1 cellular context compared by ENCODE assay signal in the genomic region with DNA sequence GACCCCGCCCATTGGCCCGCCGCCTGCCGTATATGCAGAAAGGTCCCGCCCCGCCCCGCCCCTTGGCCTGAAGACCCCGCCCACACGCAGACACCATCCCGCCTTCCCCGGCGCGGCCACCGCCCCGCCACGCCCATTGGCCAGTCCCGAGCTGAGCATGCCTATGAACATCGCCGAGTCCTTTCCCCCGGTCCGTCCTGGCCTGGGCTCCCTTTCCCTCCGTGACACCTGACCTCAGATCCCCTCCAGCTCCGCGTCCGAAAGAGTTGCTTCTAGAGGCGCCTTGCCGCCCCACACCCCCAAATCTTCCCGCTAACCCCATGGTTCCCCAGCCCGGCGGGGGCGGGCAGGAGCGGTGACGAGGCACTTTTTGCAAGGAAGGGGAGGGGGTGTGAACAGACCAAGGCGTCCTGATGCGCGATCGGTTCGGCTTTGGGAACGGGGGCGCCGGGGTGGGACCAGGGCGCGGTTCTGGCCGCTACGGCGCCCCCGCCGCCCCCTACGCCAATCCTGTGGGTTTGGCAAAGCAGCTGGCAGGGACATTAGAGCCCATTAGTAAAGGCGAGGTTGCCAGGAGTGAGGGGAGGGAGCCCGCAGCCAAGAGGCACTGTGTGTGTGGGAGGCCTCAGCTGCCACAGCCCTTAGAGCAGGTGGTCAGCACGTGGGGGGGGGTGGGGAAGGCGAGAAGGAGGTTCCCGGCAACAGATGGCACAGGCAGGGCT.
TF ChIP-seq lines count a peak whose summit lies in the region.

No MANE protein-coding gene starts in this region.

TF ChIP-seq in HEK293, 187 proteins besides CTCF, POLR2A, EP300 and RAD21 (continued from another document and continues in another):
- TF ChIP-seq ZXDB (tag by site-specific recombination; IDR thresholded peaks at IDR 0.05), result peak; percentile 82
- TF ChIP-seq, protein P1, sequence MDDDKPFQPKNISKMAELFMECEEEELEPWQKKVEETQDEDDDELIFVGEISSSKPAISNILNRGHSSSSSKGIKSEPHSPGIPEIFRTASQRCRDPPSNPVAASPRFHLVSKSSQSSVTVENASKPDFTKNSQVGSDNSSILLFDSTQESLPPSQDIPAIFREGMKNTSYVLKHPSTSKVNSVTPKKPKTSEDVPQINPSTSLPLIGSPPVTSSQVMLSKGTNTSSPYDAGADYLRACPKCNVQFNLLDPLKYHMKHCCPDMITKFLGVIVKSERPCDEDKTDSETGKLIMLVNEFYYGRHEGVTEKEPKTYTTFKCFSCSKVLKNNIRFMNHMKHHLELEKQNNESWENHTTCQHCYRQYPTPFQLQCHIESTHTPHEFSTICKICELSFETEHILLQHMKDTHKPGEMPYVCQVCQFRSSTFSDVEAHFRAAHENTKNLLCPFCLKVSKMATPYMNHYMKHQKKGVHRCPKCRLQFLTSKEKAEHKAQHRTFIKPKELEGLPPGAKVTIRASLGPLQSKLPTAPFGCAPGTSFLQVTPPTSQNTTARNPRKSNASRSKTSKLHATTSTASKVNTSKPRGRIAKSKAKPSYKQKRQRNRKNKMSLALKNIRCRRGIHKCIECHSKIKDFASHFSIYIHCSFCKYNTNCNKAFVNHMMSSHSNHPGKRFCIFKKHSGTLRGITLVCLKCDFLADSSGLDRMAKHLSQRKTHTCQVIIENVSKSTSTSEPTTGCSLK (tag by site-specific recombination; IDR thresholded peaks at IDR 0.05), result no peak
- TF ChIP-seq ZNF214 (tag by site-specific recombination; IDR thresholded peaks at IDR 0.05; ENCODE audit: borderline replicate concordance), result no peak
- no peak for TF ChIP-seq ZSCAN30 (tag by site-specific recombination; IDR thresholded peaks at IDR 0.05)
- peak; percentile 94 for TF ChIP-seq GLIS2 (tag by site-specific recombination; IDR thresholded peaks at IDR 0.05)
- TF ChIP-seq TRIM28 (IDR thresholded peaks at IDR 0.05; ENCODE audit: borderline replicate concordance, low read length), result no peak
- no peak for TF ChIP-seq GLI2 (tag by site-specific recombination; IDR thresholded peaks at IDR 0.05; ENCODE audit: borderline replicate concordance, low read depth)
- TF ChIP-seq ZNF624 (tag by site-specific recombination; IDR thresholded peaks at IDR 0.05), result no peak
- TF ChIP-seq KLF1 (tag by site-specific recombination; IDR thresholded peaks at IDR 0.05), result peak; percentile 99
- TF ChIP-seq, protein P2, sequence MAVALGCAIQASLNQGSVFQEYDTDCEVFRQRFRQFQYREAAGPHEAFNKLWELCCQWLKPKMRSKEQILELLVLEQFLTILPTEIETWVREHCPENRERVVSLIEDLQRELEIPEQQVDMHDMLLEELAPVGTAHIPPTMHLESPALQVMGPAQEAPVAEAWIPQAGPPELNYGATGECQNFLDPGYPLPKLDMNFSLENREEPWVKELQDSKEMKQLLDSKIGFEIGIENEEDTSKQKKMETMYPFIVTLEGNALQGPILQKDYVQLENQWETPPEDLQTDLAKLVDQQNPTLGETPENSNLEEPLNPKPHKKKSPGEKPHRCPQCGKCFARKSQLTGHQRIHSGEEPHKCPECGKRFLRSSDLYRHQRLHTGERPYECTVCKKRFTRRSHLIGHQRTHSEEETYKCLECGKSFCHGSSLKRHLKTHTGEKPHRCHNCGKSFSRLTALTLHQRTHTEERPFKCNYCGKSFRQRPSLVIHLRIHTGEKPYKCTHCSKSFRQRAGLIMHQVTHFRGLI (tag by site-specific recombination; IDR thresholded peaks at IDR 0.05), result 0 out of 2 replicates have a peak, but pooled peaks have one; percentile 50
- no peak for TF ChIP-seq ZNF155 (tag by site-specific recombination; IDR thresholded peaks at IDR 0.05)
- no peak for TF ChIP-seq OVOL3 (tag by site-specific recombination; IDR thresholded peaks at IDR 0.05)
- TF ChIP-seq, protein P3, sequence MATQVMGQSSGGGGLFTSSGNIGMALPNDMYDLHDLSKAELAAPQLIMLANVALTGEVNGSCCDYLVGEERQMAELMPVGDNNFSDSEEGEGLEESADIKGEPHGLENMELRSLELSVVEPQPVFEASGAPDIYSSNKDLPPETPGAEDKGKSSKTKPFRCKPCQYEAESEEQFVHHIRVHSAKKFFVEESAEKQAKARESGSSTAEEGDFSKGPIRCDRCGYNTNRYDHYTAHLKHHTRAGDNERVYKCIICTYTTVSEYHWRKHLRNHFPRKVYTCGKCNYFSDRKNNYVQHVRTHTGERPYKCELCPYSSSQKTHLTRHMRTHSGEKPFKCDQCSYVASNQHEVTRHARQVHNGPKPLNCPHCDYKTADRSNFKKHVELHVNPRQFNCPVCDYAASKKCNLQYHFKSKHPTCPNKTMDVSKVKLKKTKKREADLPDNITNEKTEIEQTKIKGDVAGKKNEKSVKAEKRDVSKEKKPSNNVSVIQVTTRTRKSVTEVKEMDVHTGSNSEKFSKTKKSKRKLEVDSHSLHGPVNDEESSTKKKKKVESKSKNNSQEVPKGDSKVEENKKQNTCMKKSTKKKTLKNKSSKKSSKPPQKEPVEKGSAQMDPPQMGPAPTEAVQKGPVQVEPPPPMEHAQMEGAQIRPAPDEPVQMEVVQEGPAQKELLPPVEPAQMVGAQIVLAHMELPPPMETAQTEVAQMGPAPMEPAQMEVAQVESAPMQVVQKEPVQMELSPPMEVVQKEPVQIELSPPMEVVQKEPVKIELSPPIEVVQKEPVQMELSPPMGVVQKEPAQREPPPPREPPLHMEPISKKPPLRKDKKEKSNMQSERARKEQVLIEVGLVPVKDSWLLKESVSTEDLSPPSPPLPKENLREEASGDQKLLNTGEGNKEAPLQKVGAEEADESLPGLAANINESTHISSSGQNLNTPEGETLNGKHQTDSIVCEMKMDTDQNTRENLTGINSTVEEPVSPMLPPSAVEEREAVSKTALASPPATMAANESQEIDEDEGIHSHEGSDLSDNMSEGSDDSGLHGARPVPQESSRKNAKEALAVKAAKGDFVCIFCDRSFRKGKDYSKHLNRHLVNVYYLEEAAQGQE (tag by site-specific recombination; IDR thresholded peaks at IDR 0.05), result no peak
- TF ChIP-seq KLF10 (tag by site-specific recombination; IDR thresholded peaks at IDR 0.05), result peak; percentile 93
- TF ChIP-seq ZBTB8A (tag by site-specific recombination; IDR thresholded peaks at IDR 0.05), result peak; percentile 95
- peak; percentile 95 for TF ChIP-seq SP2 (tag by site-specific recombination; IDR thresholded peaks at IDR 0.05)
- no peak for TF ChIP-seq ZNF423 (tag by site-specific recombination; IDR thresholded peaks at IDR 0.05)
- TF ChIP-seq ZNF76 (tag by site-specific recombination; IDR thresholded peaks at IDR 0.05; ENCODE audit: borderline replicate concordance, low read depth), result peak; percentile 68; the same call in 1 of the 2 replicates
- TF ChIP-seq ZNF626 (tag by site-specific recombination; IDR thresholded peaks at IDR 0.05), result no peak
- TF ChIP-seq ZNF629 (tag by site-specific recombination; IDR thresholded peaks at IDR 0.05), result peak; percentile 79
- TF ChIP-seq ZNF707 (tag by site-specific recombination; IDR thresholded peaks at IDR 0.05), result no peak
- no peak for TF ChIP-seq ZNF114 (tag by site-specific recombination; IDR thresholded peaks at IDR 0.05)
- no peak for TF ChIP-seq ZNF132 (tag by site-specific recombination; IDR thresholded peaks at IDR 0.05; ENCODE audit: borderline replicate concordance)
- peak; percentile 98 for TF ChIP-seq SP3 (tag by site-specific recombination; IDR thresholded peaks at IDR 0.05)
- TF ChIP-seq YY2 (tag by site-specific recombination; IDR thresholded peaks at IDR 0.05), result 0 out of 2 replicates have a peak, but pooled peaks have one; percentile 23
- TF ChIP-seq YY1 (tag by site-specific recombination; IDR thresholded peaks at IDR 0.05), result no peak
- TF ChIP-seq ZNF791 (tag by site-specific recombination; IDR thresholded peaks at IDR 0.05), result no peak
- TF ChIP-seq, protein P4, sequence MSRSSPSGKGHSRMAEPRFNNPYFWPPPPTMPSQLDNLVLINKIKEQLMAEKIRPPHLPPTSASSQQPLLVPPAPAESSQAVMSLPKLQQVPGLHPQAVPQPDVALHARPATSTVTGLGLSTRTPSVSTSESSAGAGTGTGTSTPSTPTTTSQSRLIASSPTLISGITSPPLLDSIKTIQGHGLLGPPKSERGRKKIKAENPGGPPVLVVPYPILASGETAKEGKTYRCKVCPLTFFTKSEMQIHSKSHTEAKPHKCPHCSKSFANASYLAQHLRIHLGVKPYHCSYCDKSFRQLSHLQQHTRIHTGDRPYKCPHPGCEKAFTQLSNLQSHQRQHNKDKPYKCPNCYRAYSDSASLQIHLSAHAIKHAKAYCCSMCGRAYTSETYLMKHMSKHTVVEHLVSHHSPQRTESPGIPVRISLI (tag by site-specific recombination; IDR thresholded peaks at IDR 0.05), result peak; percentile 86; the same call in 1 of the 2 replicates
- peak; percentile 94 for TF ChIP-seq ZNF2 (tag by site-specific recombination; IDR thresholded peaks at IDR 0.05)
- TF ChIP-seq ZNF747 (tag by site-specific recombination; IDR thresholded peaks at IDR 0.05), result no peak
- TF ChIP-seq ZBTB1 (tag by site-specific recombination; IDR thresholded peaks at IDR 0.05), result no peak
- peak; percentile 44; the same call in 1 of the 2 replicates for TF ChIP-seq ZNF777 (tag by site-specific recombination; IDR thresholded peaks at IDR 0.05; ENCODE audit: borderline replicate concordance)
- TF ChIP-seq, protein P5, sequence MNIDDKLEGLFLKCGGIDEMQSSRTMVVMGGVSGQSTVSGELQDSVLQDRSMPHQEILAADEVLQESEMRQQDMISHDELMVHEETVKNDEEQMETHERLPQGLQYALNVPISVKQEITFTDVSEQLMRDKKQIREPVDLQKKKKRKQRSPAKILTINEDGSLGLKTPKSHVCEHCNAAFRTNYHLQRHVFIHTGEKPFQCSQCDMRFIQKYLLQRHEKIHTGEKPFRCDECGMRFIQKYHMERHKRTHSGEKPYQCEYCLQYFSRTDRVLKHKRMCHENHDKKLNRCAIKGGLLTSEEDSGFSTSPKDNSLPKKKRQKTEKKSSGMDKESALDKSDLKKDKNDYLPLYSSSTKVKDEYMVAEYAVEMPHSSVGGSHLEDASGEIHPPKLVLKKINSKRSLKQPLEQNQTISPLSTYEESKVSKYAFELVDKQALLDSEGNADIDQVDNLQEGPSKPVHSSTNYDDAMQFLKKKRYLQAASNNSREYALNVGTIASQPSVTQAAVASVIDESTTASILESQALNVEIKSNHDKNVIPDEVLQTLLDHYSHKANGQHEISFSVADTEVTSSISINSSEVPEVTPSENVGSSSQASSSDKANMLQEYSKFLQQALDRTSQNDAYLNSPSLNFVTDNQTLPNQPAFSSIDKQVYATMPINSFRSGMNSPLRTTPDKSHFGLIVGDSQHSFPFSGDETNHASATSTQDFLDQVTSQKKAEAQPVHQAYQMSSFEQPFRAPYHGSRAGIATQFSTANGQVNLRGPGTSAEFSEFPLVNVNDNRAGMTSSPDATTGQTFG (tag by site-specific recombination; IDR thresholded peaks at IDR 0.05; ENCODE audit: borderline replicate concordance), result no peak; the same call in 1 of the 2 replicates
- TF ChIP-seq ZSCAN16 (tag by site-specific recombination; IDR thresholded peaks at IDR 0.05), result peak; percentile 10; the same call in 1 of the 2 replicates
- peak; percentile 30; the same call in 1 of the 2 replicates for TF ChIP-seq ZNF792 (tag by site-specific recombination; IDR thresholded peaks at IDR 0.05)
- TF ChIP-seq ZNF596 (tag by site-specific recombination; IDR thresholded peaks at IDR 0.05), result no peak
- TF ChIP-seq BCL11A (tag by site-specific recombination; IDR thresholded peaks at IDR 0.05; ENCODE audit: low read depth), result peak; percentile 12; the same call in 1 of the 2 replicates
- TF ChIP-seq ZNF555 (tag by site-specific recombination; conservative IDR thresholded peaks at IDR 0.05), result no peak
- TF ChIP-seq ZNF600 (tag by site-specific recombination; IDR thresholded peaks at IDR 0.05), result peak; percentile 97
- TF ChIP-seq KLF8 (tag by site-specific recombination; IDR thresholded peaks at IDR 0.05), result peak; percentile 100
- TF ChIP-seq EGR2 (tag by site-specific recombination; IDR thresholded peaks at IDR 0.05; ENCODE audit: low read depth), result peak; percentile 99
- TF ChIP-seq GLIS1 (tag by site-specific recombination; IDR thresholded peaks at IDR 0.05), result peak; percentile 85
- TF ChIP-seq ZNF324 (tag by site-specific recombination; IDR thresholded peaks at IDR 0.05), result peak; percentile 69; the same call in 1 of the 2 replicates
- peak; percentile 61; the same call in 1 of the 2 replicates for TF ChIP-seq ZNF391 (tag by site-specific recombination; IDR thresholded peaks at IDR 0.05; ENCODE audit: borderline replicate concordance, low read depth)
- no peak for TF ChIP-seq ZNF19 (tag by site-specific recombination; IDR thresholded peaks at IDR 0.05; ENCODE audit: low read depth)
- TF ChIP-seq ZNF548 (tag by site-specific recombination; IDR thresholded peaks at IDR 0.05), result no peak
- no peak for TF ChIP-seq ZNF658 (tag by site-specific recombination; IDR thresholded peaks at IDR 0.05)
- TF ChIP-seq ZNF121 (tag by site-specific recombination; IDR thresholded peaks at IDR 0.05), result no peak
- no peak for TF ChIP-seq ZNF623 (tag by site-specific recombination; IDR thresholded peaks at IDR 0.05)
- TF ChIP-seq, protein P6, sequence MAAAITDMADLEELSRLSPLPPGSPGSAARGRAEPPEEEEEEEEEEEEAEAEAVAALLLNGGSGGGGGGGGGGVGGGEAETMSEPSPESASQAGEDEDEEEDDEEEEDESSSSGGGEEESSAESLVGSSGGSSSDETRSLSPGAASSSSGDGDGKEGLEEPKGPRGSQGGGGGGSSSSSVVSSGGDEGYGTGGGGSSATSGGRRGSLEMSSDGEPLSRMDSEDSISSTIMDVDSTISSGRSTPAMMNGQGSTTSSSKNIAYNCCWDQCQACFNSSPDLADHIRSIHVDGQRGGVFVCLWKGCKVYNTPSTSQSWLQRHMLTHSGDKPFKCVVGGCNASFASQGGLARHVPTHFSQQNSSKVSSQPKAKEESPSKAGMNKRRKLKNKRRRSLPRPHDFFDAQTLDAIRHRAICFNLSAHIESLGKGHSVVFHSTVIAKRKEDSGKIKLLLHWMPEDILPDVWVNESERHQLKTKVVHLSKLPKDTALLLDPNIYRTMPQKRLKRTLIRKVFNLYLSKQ (tag by site-specific recombination; IDR thresholded peaks at IDR 0.05; ENCODE audit: borderline replicate concordance), result no peak
- TF ChIP-seq ZNF169 (tag by site-specific recombination; IDR thresholded peaks at IDR 0.05), result no peak
- no peak for TF ChIP-seq ZNF202 (tag by site-specific recombination; IDR thresholded peaks at IDR 0.05; ENCODE audit: borderline replicate concordance)
- TF ChIP-seq ZBTB48 (tag by site-specific recombination; IDR thresholded peaks at IDR 0.05), result no peak; the same call in 1 of the 2 replicates
